Comparison of ENCODE assay signal across 23 cellular contexts in the genomic region with DNA sequence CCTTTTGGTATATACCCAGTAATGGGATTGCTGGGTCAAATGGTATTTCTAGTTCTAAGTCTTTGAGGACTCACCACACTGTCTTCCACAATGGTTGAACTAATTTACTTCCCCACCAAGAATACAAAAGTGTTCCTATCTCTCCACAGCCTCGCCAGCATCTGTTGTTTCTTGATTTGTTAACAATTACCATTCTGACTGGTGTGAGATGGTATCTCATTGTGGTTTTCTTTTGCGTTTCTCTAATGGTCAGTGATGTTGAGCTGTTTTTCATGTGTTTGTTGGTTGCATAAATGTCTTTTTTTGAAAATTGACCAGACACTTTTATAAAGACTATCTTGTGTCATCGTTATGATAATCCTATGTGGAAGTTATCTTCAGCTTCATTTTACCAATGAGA. TPM values are rescaled to one million over a fixed set of nuclear protein-coding genes. Genes with fewer than 3 reads are reported as not detected.
DNase-seq lines count a peak whose midpoint lies in the region; ATAC-seq and TF ChIP-seq lines count a peak whose summit lies in the region.
"Had no signal": no experiment of that assay in that cellular context is flagged by ENCODE, and none has a peak within 500 bp of the region (broad histone marks: within the 10 kb centered on the region; RNA-seq: fewer than 3 reads in every experiment).

No MANE protein-coding gene starts in this region.

- CTCF ChIA-PET in SK-N-SH (lab: Yijun Ruan, JAX): interaction anchor here (1.0 kb wide), 1 partner anchor 63 kb away, joined by 3 read pairs; no protein-coding TSS in a partner anchor

- H3K4me3 ChIP-seq in SK-N-SH (ENCODE audit: low read depth in 2 of 2, low read length in 1 of 2): no peak overlapping the region
- H3K4me3 ChIP-seq in hepatocyte: no peak overlapping the region
- peak overlapping the region; percentile 31 for H3K4me3 ChIP-seq in thoracic aorta
- H3K4me3 ChIP-seq: tibial artery had no signal

- TF ChIP-seq RAD21 in SK-N-SH (IDR thresholded peaks at IDR 0.05; ENCODE audit: low read length): no peak

- H3K27ac ChIP-seq in SK-N-SH (ENCODE audit: low read depth in 2 of 2, low read length in 1 of 2): peak overlapping the region; percentile 45 to 69; a peak in 3 of 4 replicates
- peak overlapping the region; percentile 70 for H3K27ac ChIP-seq in hepatocyte
- H3K27ac ChIP-seq in thoracic aorta: peak overlapping the region; percentile 50 to 72
- H3K27ac ChIP-seq: 22Rv1, tibial artery, WERI-Rb-1 had no signal

- TF ChIP-seq CTCF in SK-N-SH (IDR thresholded peaks at IDR 0.05): no peak
- TF ChIP-seq CTCF in hepatocyte (IDR thresholded peaks at IDR 0.05; ENCODE audit: poor library complexity): no peak
- no peak for TF ChIP-seq CTCF in thoracic aorta (IDR thresholded peaks at IDR 0.05)

- H3K36me3 ChIP-seq in SK-N-SH (replicated peaks in 1 of 2; ENCODE audit: control insufficient read depth in 1 of 2, insufficient read depth in 2 of 2, low read length in 1 of 2): no peaks in the 10 kb centered on the region
- no peaks in the 10 kb centered on the region for H3K36me3 ChIP-seq in hepatocyte (replicated peaks; ENCODE audit: insufficient read depth, low read depth)
- H3K36me3 ChIP-seq in thoracic aorta: no peaks in the 10 kb centered on the region
- H3K36me3 ChIP-seq: tibial artery, WERI-Rb-1 had no signal

- H3K9me3 ChIP-seq in SK-N-SH (no peaks in the 10 kb centered on the region), hepatocyte (ENCODE audit: low read depth) (no peaks in the 10 kb centered on the region), thoracic aorta (no peaks in the 10 kb centered on the region)
- H3K9me3 ChIP-seq: tibial artery had no signal

- H4K20me1 ChIP-seq in SK-N-SH (ENCODE audit: insufficient read depth): no peaks in the 10 kb centered on the region
- H4K20me1 ChIP-seq in hepatocyte (ENCODE audit: insufficient read depth, poor library complexity, severe bottlenecking): no peaks in the 10 kb centered on the region

- no peak overlapping the region for H2AFZ ChIP-seq in SK-N-SH (ENCODE audit: low read depth)
- no peak overlapping the region for H2AFZ ChIP-seq in hepatocyte

- H3K27me3 ChIP-seq in SK-N-SH (ENCODE audit: insufficient read depth): no peaks in the 10 kb centered on the region
- H3K27me3 ChIP-seq in hepatocyte: no peaks in the 10 kb centered on the region
- no peaks in the 10 kb centered on the region for H3K27me3 ChIP-seq in thoracic aorta (replicated peaks; ENCODE audit: insufficient read depth)
- H3K27me3 ChIP-seq: tibial artery had no signal

- DNase-seq in SK-N-SH (no peak), amniotic epithelial cell (ENCODE audit: low read depth) (peak; percentile 7), hepatocyte (ENCODE audit: low spot score) (no peak), thoracic aorta (ENCODE audit: low spot score) (no peak), medulla oblongata (ENCODE audit: extremely low spot score) (no peak)
- DNase-seq: activated CD8-positive, alpha-beta memory T cell treated with anti-CD3 and anti-CD28 coated beads, Interleukin-2, amount 50 U/mL, for 4 hours; DND-41; NCI-H1092 treated with DMSO at 0.1 percent for 48 hours; NCI-H2029 treated with DMSO at 0.1 percent for 48 hours; NCI-H345; NCI-H774; stimulated activated CD4-positive, alpha-beta T cell treated with anti-CD3 and anti-CD28 coated beads, Interleukin-2, amount 100 ng/mL, for 24 hours; stimulated activated naive B cell treated with anti-CD40 and anti-IgM and Interleukin-4, amounts not matched to agents 10 μg/mL and 1 μg/mL and 100 μg/mL, for 72 hours; T-helper 17 cell; tibial artery; WERI-Rb-1 had no signal

- H3K9me2 ChIP-seq in SK-N-SH: no peaks in the 10 kb centered on the region
- no peaks in the 10 kb centered on the region for H3K9me2 ChIP-seq in hepatocyte (replicated peaks; ENCODE audit: insufficient read depth)

- H3K4me1 ChIP-seq in SK-N-SH (ENCODE audit: control insufficient read depth in 1 of 2, insufficient read depth in 2 of 2, low read depth in 1 of 2, low read length in 1 of 2) (peaks cover 3 to 15% of the 10 kb centered on the region in 2 experiments; a peak in 2 of 4 replicates), hepatocyte (ENCODE audit: insufficient read depth) (no peaks in the 10 kb centered on the region), thoracic aorta (ENCODE audit: control insufficient read depth in 1 of 2, low read depth in 2 of 2) (peaks cover 0 to 17% of the 10 kb centered on the region in 2 donors)
- H3K4me1 ChIP-seq: parathyroid adenoma had no signal

- H3K4me2 ChIP-seq in SK-N-SH (0 out of 2 replicates have a peak overlapping the region, but pooled peaks have one; percentile 17), hepatocyte (no peak overlapping the region)

- H3K79me2 ChIP-seq in SK-N-SH (ENCODE audit: insufficient read depth) (no peaks in the 10 kb centered on the region), hepatocyte (no peaks in the 10 kb centered on the region)
- H3K79me2 ChIP-seq: parathyroid adenoma had no signal

- H3F3A ChIP-seq in SK-N-SH (replicated peaks; ENCODE audit: insufficient read depth): peaks cover 8% of the 10 kb centered on the region

- H3K9ac ChIP-seq in SK-N-SH: 0 out of 2 replicates have a peak overlapping the region, but pooled peaks have one; percentile 18
- H3K9ac ChIP-seq: parathyroid adenoma had no signal

- WGBS in SK-N-SH (ENCODE audit: low lambda C conversion rate): 70% methylated on average over 3 of the region's 3 CpGs
- WGBS in hepatocyte (ENCODE audit: low lambda C conversion rate, missing lambda C conversion rate): 84% methylated on average over 3 of the region's 3 CpGs

- ATAC-seq in SK-N-SH treated with all-trans-retinoic acid at 6 μM for 48 hours: no peak
- no peak for ATAC-seq in thoracic aorta (ENCODE audit: insufficient number of reproducible peaks, low FRiP score, low read depth)
- ATAC-seq in GM19463 (IDR thresholded peaks at IDR 0.05; ENCODE audit: unreplicated experiment): no peak
- no peak for ATAC-seq in HG03521 (IDR thresholded peaks at IDR 0.05; ENCODE audit: unreplicated experiment)
- ATAC-seq: activated T-helper 17 cell treated with anti-CD3 and anti-CD28 coated beads, Interleukin-2, amount 50 U/mL, for 72 hours; natural killer cell treated with Interleukin-12 subunit alpha and Interleukin-12 subunit beta and Interleukin-15 and Interleukin-18, amount 100 ng/mL, for 72 hours; T-helper 17 cell had no signal

- POLR2A ChIA-PET in SK-N-SH (lab: Yijun Ruan, JAX): interaction anchor here (1.0 kb wide), 1 partner anchor 283 kb away, joined by 3 read pairs; no protein-coding TSS in a partner anchor

- TF ChIP-seq EP300 in SK-N-SH (IDR thresholded peaks at IDR 0.05; ENCODE audit: borderline replicate concordance in 1 of 2, low read depth in 1 of 2, low read length in 1 of 2): no peak

TF ChIP-seq in SK-N-SH, 30 proteins besides CTCF, POLR2A, EP300 and RAD21:
- TF ChIP-seq IRF3 (IDR thresholded peaks at IDR 0.05; ENCODE audit: low read depth, low read length) (no peak), EZH2phosphoT487 (IDR thresholded peaks at IDR 0.05; ENCODE audit: borderline replicate concordance, low read depth) (no peak), TEAD4 (IDR thresholded peaks at IDR 0.05; ENCODE audit: borderline replicate concordance, insufficient read depth) (no peak), TAF1 (IDR thresholded peaks at IDR 0.05; ENCODE audit: borderline replicate concordance, low read depth, low read length) (no peak), TCF12 (IDR thresholded peaks at IDR 0.05) (no peak)

TF ChIP-seq in SK-N-SH treated with all-trans-retinoic acid at 6 μM for 48 hours, 23 proteins besides CTCF, POLR2A, EP300 and RAD21:
- TF ChIP-seq ZC3H10 (CRISPR knock-in tag; IDR thresholded peaks at IDR 0.05) (no peak), ZNF565 (CRISPR knock-in tag; conservative IDR thresholded peaks at IDR 0.05; ENCODE audit: low read depth) (no peak), CREB5 (CRISPR knock-in tag; IDR thresholded peaks at IDR 0.05; ENCODE audit: low read depth) (no peak), ZFP3 (CRISPR knock-in tag; IDR thresholded peaks at IDR 0.05) (no peak)
- TF ChIP-seq, protein P1, sequence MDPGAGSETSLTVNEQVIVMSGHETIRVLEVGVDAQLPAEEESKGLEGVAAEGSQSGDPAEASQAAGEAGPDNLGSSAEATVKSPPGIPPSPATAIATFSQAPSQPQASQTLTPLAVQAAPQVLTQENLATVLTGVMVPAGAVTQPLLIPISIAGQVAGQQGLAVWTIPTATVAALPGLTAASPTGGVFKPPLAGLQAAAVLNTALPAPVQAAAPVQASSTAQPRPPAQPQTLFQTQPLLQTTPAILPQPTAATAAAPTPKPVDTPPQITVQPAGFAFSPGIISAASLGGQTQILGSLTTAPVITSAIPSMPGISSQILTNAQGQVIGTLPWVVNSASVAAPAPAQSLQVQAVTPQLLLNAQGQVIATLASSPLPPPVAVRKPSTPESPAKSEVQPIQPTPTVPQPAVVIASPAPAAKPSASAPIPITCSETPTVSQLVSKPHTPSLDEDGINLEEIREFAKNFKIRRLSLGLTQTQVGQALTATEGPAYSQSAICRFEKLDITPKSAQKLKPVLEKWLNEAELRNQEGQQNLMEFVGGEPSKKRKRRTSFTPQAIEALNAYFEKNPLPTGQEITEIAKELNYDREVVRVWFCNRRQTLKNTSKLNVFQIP (CRISPR knock-in tag; IDR thresholded peaks at IDR 0.05; ENCODE audit: borderline replicate concordance, low read depth): no peak

RNA-seq across cellular contexts. Expression of gene ATP8B1, which starts 16.0 kb away (rescaled TPM):
- polyA plus RNA-seq in SK-N-SH (2012; rRNA removed) (43.8 and 60.4 TPM in 2 replicates), hepatocyte (7.9 TPM in 2 replicates)
- 52.8 and 56.2 TPM in 2 replicates for polyA plus RNA-seq in SK-N-SH (2012; cell fraction: cytosol; rRNA removed)
- polyA plus RNA-seq in SK-N-SH (2012; cell fraction: nucleus; rRNA removed): 38.6 and 73.5 TPM in 2 replicates
- total RNA-seq in hepatocyte (36.5 and 38.4 TPM in 2 replicates), thoracic aorta (100 to 1,000 TPM in 1 of 2 donors, 10 to 100 TPM in 1; 68.7 to 111 TPM)
- total RNA-seq: activated T-helper 17 cell treated with anti-CD3 and anti-CD28 coated beads, Interleukin-2, amount 50 U/mL, for 72 hours; natural killer cell treated with Interleukin-12 subunit alpha and Interleukin-12 subunit beta and Interleukin-15 and Interleukin-18, amount 100 ng/mL, for 72 hours; T-helper 17 cell had no signal
